Comparison of ENCODE assay signal across 13 cellular contexts in the genomic region with DNA sequence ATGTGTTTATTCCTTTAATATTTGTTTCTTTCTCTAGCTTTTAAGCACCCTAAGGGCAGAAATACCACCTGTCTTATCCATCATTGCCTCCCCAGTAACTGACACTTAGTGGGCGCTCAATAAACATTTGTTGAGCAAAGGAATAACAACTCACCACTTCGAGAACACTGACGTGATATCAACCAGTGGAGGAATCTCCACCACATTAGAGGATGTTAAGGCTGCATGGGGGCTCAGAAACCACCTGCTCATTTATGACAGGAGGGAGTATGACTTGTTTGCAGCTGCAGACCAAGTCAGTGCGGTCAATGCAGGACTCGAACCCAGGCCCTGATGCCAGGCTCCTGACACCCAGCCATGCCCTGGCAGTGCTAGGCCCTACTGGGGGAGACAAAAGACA.
DNase-seq lines count a peak whose midpoint lies in the region; ATAC-seq lines count a peak whose summit lies in the region.
"Had no signal": no experiment of that assay in that cellular context is flagged by ENCODE, and none has a peak within 500 bp of the region (broad histone marks: within the 10 kb centered on the region; RNA-seq: fewer than 3 reads in every experiment).

No MANE protein-coding gene starts in this region.

- no peak for ATAC-seq in stimulated activated naive CD8-positive, alpha-beta T cell treated with anti-CD3 and anti-CD28 coated beads, Interleukin-15, Interleukin-2, amounts not matched to agents 100 U/mL and 50 U/mL, for 24 hours
- no peak for ATAC-seq in effector memory CD8-positive, alpha-beta T cell (replicated peaks)
- ATAC-seq in natural killer cell treated with Interleukin-12 subunit alpha and Interleukin-12 subunit beta and Interleukin-15 and Interleukin-18, amount 100 ng/mL, for 72 hours, result no peak
- ATAC-seq in activated CD8-positive, alpha-beta memory T cell treated with anti-CD3 and anti-CD28 coated beads, Interleukin-2, amount 10 ng/mL, durations not matched to agents 7 days and 5 days, result no peak
- no peak for ATAC-seq in HG02870 (IDR thresholded peaks at IDR 0.05; ENCODE audit: unreplicated experiment)

- CTCF ChIA-PET in activated CD8-positive, alpha-beta memory T cell treated with anti-CD3 and anti-CD28 coated beads, Interleukin-2, amount 10 ng/mL, durations not matched to agents 7 days and 5 days (lab: Charles Lee), result no interaction called here

- no peaks in the 10 kb centered on the region for H3K36me3 Mint-ChIP-seq in stimulated activated naive CD8-positive, alpha-beta T cell treated with anti-CD3 and anti-CD28 coated beads, Interleukin-15, Interleukin-2, amounts not matched to agents 100 ng/mL and 50 ng/mL, for 24 hours (ENCODE audit: low read depth)
- H3K36me3 Mint-ChIP-seq in effector memory CD8-positive, alpha-beta T cell (ENCODE audit: insufficient read depth), result peaks cover 4% of the 10 kb centered on the region
- no peaks in the 10 kb centered on the region for H3K36me3 Mint-ChIP-seq in natural killer cell treated with Interleukin-12 subunit alpha and Interleukin-12 subunit beta and Interleukin-15 and Interleukin-18, amount 100 ng/mL, for 72 hours
- peaks cover 2% of the 10 kb centered on the region for H3K36me3 Mint-ChIP-seq in activated CD8-positive, alpha-beta memory T cell treated with anti-CD3 and anti-CD28 coated beads, Interleukin-2, amount 10 ng/mL, durations not matched to agents 7 days and 5 days

- H3K4me3 Mint-ChIP-seq in stimulated activated naive CD8-positive, alpha-beta T cell treated with anti-CD3 and anti-CD28 coated beads, Interleukin-15, Interleukin-2, amounts not matched to agents 100 ng/mL and 50 ng/mL, for 24 hours, result no peak overlapping the region
- peak overlapping the region; percentile 13 to 32 for H3K4me3 Mint-ChIP-seq in effector memory CD8-positive, alpha-beta T cell
- H3K4me3 Mint-ChIP-seq in natural killer cell treated with Interleukin-12 subunit alpha and Interleukin-12 subunit beta and Interleukin-15 and Interleukin-18, amount 100 ng/mL, for 72 hours, result peak overlapping the region; percentile 12
- no peak overlapping the region for H3K4me3 Mint-ChIP-seq in activated CD8-positive, alpha-beta memory T cell treated with anti-CD3 and anti-CD28 coated beads, Interleukin-2, amount 10 ng/mL, durations not matched to agents 7 days and 5 days
- H3K4me3 Mint-ChIP-seq: CD14-positive monocyte had no signal

- H3K9me3 Mint-ChIP-seq in stimulated activated naive CD8-positive, alpha-beta T cell treated with anti-CD3 and anti-CD28 coated beads, Interleukin-15, Interleukin-2, amounts not matched to agents 100 ng/mL and 50 ng/mL, for 24 hours, result no peaks in the 10 kb centered on the region
- H3K9me3 Mint-ChIP-seq in effector memory CD8-positive, alpha-beta T cell, result no peaks in the 10 kb centered on the region
- no peaks in the 10 kb centered on the region for H3K9me3 Mint-ChIP-seq in natural killer cell treated with Interleukin-12 subunit alpha and Interleukin-12 subunit beta and Interleukin-15 and Interleukin-18, amount 100 ng/mL, for 72 hours
- H3K9me3 Mint-ChIP-seq in activated CD8-positive, alpha-beta memory T cell treated with anti-CD3 and anti-CD28 coated beads, Interleukin-2, amount 10 ng/mL, durations not matched to agents 7 days and 5 days (ENCODE audit: low read depth), result no peaks in the 10 kb centered on the region
- H3K9me3 Mint-ChIP-seq: CD14-positive monocyte had no signal

- H3K27ac Mint-ChIP-seq in stimulated activated naive CD8-positive, alpha-beta T cell treated with anti-CD3 and anti-CD28 coated beads, Interleukin-15, Interleukin-2, amounts not matched to agents 100 ng/mL and 50 ng/mL, for 24 hours, result peak overlapping the region; percentile 33
- peak overlapping the region; percentile 36 to 76 for H3K27ac Mint-ChIP-seq in effector memory CD8-positive, alpha-beta T cell
- H3K27ac Mint-ChIP-seq in natural killer cell treated with Interleukin-12 subunit alpha and Interleukin-12 subunit beta and Interleukin-15 and Interleukin-18, amount 100 ng/mL, for 72 hours, result peak overlapping the region in 1 of 2 donors; percentile 34
- H3K27ac Mint-ChIP-seq in activated CD8-positive, alpha-beta memory T cell treated with anti-CD3 and anti-CD28 coated beads, Interleukin-2, amount 10 ng/mL, durations not matched to agents 7 days and 5 days, result no peak overlapping the region
- H3K27ac Mint-ChIP-seq: CD14-positive monocyte had no signal

- H3K27me3 Mint-ChIP-seq in stimulated activated naive CD8-positive, alpha-beta T cell treated with anti-CD3 and anti-CD28 coated beads, Interleukin-15, Interleukin-2, amounts not matched to agents 100 ng/mL and 50 ng/mL, for 24 hours, result no peaks in the 10 kb centered on the region
- H3K27me3 Mint-ChIP-seq in effector memory CD8-positive, alpha-beta T cell, result no peaks in the 10 kb centered on the region
- no peaks in the 10 kb centered on the region for H3K27me3 Mint-ChIP-seq in natural killer cell treated with Interleukin-12 subunit alpha and Interleukin-12 subunit beta and Interleukin-15 and Interleukin-18, amount 100 ng/mL, for 72 hours
- H3K27me3 Mint-ChIP-seq in activated CD8-positive, alpha-beta memory T cell treated with anti-CD3 and anti-CD28 coated beads, Interleukin-2, amount 10 ng/mL, durations not matched to agents 7 days and 5 days, result no peaks in the 10 kb centered on the region

- H3K4me1 Mint-ChIP-seq in stimulated activated naive CD8-positive, alpha-beta T cell treated with anti-CD3 and anti-CD28 coated beads, Interleukin-15, Interleukin-2, amounts not matched to agents 100 ng/mL and 50 ng/mL, for 24 hours (ENCODE audit: low read depth), result peaks cover 71% of the 10 kb centered on the region
- peaks cover 76 to 77% of the 10 kb centered on the region in 2 donors for H3K4me1 Mint-ChIP-seq in effector memory CD8-positive, alpha-beta T cell (ENCODE audit: low read depth in 2 of 2)
- H3K4me1 Mint-ChIP-seq in natural killer cell treated with Interleukin-12 subunit alpha and Interleukin-12 subunit beta and Interleukin-15 and Interleukin-18, amount 100 ng/mL, for 72 hours (ENCODE audit: low read depth in 2 of 2), result peaks cover 59 to 84% of the 10 kb centered on the region in 2 donors
- peaks cover 24% of the 10 kb centered on the region for H3K4me1 Mint-ChIP-seq in activated CD8-positive, alpha-beta memory T cell treated with anti-CD3 and anti-CD28 coated beads, Interleukin-2, amount 10 ng/mL, durations not matched to agents 7 days and 5 days

- no peak for DNase-seq in stimulated activated naive CD8-positive, alpha-beta T cell treated with anti-CD3 and anti-CD28 coated beads, Interleukin-15, Interleukin-2, amounts not matched to agents 100 U/mL and 50 U/mL, for 24 hours
- no peak for DNase-seq in effector memory CD8-positive, alpha-beta T cell
- DNase-seq in natural killer cell treated with Interleukin-12 subunit alpha and Interleukin-12 subunit beta and Interleukin-15 and Interleukin-18, amount 100 ng/mL, for 72 hours (ENCODE audit: low spot score), result no peak
- DNase-seq in activated CD8-positive, alpha-beta memory T cell treated with anti-CD3 and anti-CD28 coated beads, Interleukin-2, amount 10 ng/mL, durations not matched to agents 7 days and 5 days, result no peak
- DNase-seq in activated CD8-positive, alpha-beta memory T cell treated with anti-CD3 and anti-CD28 coated beads for 24 hours, result no peak
- DNase-seq in DMS114 treated with DMSO at 0.1 percent for 48 hours (lab: John Stamatoyannopoulos, UW; ENCODE audit: unreplicated experiment), result no peak
- DNase-seq: DMS79, KBM-7, NCI-H226, SIG-M5 had no signal

Comparison
In these comparisons a context has a peak if more than half of its experiments do, and no peak if none do; other contexts are left out.
1. H3K4me3 Mint-ChIP-seq: peak in effector memory CD8-positive, alpha-beta T cell (2 of 2) and natural killer cell treated with Interleukin-12 subunit alpha and Interleukin-12 subunit beta and Interleukin-15 and Interleukin-18, amount 100 ng/mL, for 72 hours (single experiment); none in stimulated activated naive CD8-positive, alpha-beta T cell treated with anti-CD3 and anti-CD28 coated beads, Interleukin-15, Interleukin-2, amounts not matched to agents 100 ng/mL and 50 ng/mL, for 24 hours (single experiment) and activated CD8-positive, alpha-beta memory T cell treated with anti-CD3 and anti-CD28 coated beads, Interleukin-2, amount 10 ng/mL, durations not matched to agents 7 days and 5 days (single experiment).